ENCODE assay signal across 10 cellular contexts in the genomic region with DNA sequence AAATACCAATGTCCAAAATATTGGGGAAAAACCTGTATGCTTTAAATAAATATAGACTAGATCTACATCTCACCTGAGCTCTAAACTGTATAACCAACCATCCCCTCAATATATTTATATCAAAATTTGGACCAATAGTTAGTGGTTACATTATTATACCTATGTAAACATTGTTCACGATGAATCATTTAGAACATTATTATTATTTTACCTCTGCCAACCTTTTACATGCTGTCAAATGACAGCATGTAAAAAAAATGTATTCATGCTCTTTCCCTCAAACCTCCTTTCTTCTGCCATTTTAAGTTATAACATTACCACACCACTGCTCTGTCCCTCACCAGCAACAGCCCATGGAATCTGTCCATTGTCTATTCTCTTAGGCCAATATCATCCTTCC.
"Had no signal": no experiment of that assay in that cellular context is flagged by ENCODE, and none has a peak within 500 bp of the region (broad histone marks: within the 10 kb centered on the region; RNA-seq: fewer than 3 reads in every experiment).

No MANE protein-coding gene starts in this region.

- H3K9ac ChIP-seq: GM23248, KMS-11 had no signal

- H3K9me3 ChIP-seq: HAP-1 had no signal

- H3K4me3 ChIP-seq: GM23248, HAP-1 had no signal

- DNase-seq: GM23248, H7, HFFc6, KBM-7 had no signal

- H3K4me1 Mint-ChIP-seq: IgD-negative memory B cell had no signal

- H3K4me3 Mint-ChIP-seq: HFFc6, IgD-negative memory B cell had no signal

- H3K36me3 ChIP-seq: HAP-1 had no signal

- ATAC-seq: HCT116, HepG2 had no signal

- FAIRE-seq: HepG2 had no signal

- H3K27ac ChIP-seq: GM23248, HL-60, KMS-11 had no signal

- H3K27me3 Mint-ChIP-seq: IgD-negative memory B cell had no signal

- H3K27ac Mint-ChIP-seq: HFFc6, IgD-negative memory B cell had no signal

- H3K4me2 ChIP-seq: KMS-11 had no signal

- H2AFZ ChIP-seq: GM23248 had no signal

- H3K9me3 Mint-ChIP-seq: HFFc6 had no signal
